1 cellular context compared by ENCODE assay signal in the genomic region with DNA sequence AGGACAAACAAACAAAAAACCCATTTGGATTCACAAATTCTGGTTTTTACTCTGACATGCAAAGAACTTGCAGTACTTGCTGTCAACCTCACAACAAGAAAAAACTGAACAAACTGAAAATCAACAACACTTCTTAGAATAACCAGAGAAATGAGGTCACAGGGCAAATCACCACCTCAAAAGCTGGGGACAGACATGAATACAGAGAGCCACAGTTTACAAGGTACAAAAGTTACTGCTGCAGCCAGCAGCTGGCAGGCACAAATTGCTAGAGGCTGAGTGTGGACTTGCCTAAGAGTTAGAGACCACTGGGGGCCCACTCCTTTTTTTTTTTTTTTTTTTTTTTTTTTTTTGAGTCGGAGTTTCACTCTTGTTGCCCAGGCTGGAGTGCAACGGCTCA.
TF ChIP-seq lines count a peak whose summit lies in the region.

No MANE protein-coding gene starts in this region.

TF ChIP-seq in HepG2, 621 proteins besides CTCF, POLR2A, EP300 and RAD21 (continued from another document):
- TF ChIP-seq ZNF256 (CRISPR knock-in tag; conservative IDR thresholded peaks at IDR 0.05) (no peak), HOXA7 (CRISPR knock-in tag; IDR thresholded peaks at IDR 0.05) (no peak), TSC22D2 (CRISPR knock-in tag; IDR thresholded peaks at IDR 0.05; ENCODE audit: borderline replicate concordance) (no peak), TGIF2 (CRISPR knock-in tag; IDR thresholded peaks at IDR 0.05) (no peak), ZNF33B (CRISPR knock-in tag; IDR thresholded peaks at IDR 0.05) (no peak)
